8 cellular contexts compared by ENCODE assay signal in the genomic region with DNA sequence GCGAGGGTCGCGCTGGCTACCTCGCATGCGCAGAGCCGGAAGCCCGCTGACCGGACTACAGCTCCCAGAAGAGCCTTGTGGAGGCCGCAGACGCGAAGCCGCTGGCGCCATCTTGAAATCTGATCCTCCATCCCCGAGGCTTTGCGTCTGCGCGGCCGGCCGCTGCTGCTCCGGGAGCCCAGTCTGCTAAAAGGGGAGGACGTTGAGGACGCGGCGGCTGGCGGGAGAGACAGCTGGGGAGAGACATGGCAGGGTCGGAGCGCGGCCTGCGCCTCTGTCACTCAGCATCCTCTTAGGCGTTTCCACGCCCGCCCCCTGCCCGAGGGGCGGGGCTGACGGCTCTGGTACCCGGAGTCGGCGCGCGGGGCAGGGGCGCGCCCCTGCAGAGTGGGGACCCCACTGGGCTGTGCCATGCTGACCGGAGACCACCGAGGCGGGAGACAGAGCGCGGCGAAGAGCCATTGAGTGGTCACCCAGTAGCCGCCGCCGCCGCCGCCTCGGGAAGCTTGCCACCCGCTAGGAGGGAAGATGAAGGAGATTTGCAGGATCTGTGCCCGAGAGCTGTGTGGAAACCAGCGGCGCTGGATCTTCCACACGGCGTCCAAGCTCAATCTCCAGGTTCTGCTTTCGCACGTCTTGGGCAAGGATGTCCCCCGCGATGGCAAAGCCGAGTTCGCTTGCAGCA.
A peak's percentile ranks its signal among the peaks of the same experiment; 100 is the strongest.
DNase-seq lines count a peak whose midpoint lies in the region; ATAC-seq, FAIRE-seq and TF ChIP-seq lines count a peak whose summit lies in the region.
"Not testable (repeated sequence)": the region's sequence is repeated elsewhere in the genome, so short reads cannot be mapped to it uniquely, and the experiment has no call there.

No MANE protein-coding gene starts in this region.

- TF ChIP-seq CTCF in body of pancreas (IDR thresholded peaks at IDR 0.05): not testable (repeated sequence)

- H3K23ac ChIP-seq in trophoblast cell (ENCODE audit: low read length): not testable (repeated sequence)

- not testable (repeated sequence) for H3K4ac ChIP-seq in trophoblast cell (ENCODE audit: low read depth, low read length)

- not testable (repeated sequence) for H3K9me3 ChIP-seq in body of pancreas; right cardiac atrium (ENCODE audit: control insufficient read depth, low read length); trophoblast cell (ENCODE audit: insufficient read depth, low read depth, low read length)

- not testable (repeated sequence) for H3K79me2 ChIP-seq in trophoblast cell (ENCODE audit: control insufficient read depth, insufficient read depth, low read length, poor library complexity)

- H3K14ac ChIP-seq in trophoblast cell (ENCODE audit: low read length): not testable (repeated sequence)

- H3K27ac ChIP-seq in body of pancreas (peak overlapping the region; percentile 15 to 83 (median 74)), right cardiac atrium (ENCODE audit: low read length) (peak overlapping the region; percentile 64), trophoblast cell (ENCODE audit: low read depth, low read length) (peak overlapping the region; percentile 47)

- H3K18ac ChIP-seq in trophoblast cell (ENCODE audit: low read length): not testable (repeated sequence)

- peaks cover 4 to 11% of the 10 kb centered on the region in 2 donors for H3K4me1 Mint-ChIP-seq in stimulated activated naive B cell treated with anti-CD40 and anti-IgM and Interleukin-4, amounts not matched to agents 10 μg/mL and 1 μg/mL and 100 μg/mL, for 72 hours

- not testable (repeated sequence) for H2AK5ac ChIP-seq in trophoblast cell (ENCODE audit: low read length)

- H3K4me3 Mint-ChIP-seq in stimulated activated naive B cell treated with anti-CD40 and anti-IgM and Interleukin-4, amounts not matched to agents 10 μg/mL and 1 μg/mL and 100 μg/mL, for 72 hours: peak overlapping the region; percentile 89 to 92

- not testable (repeated sequence) for H3K36me3 ChIP-seq in body of pancreas (replicated peaks in 1 of 2; ENCODE audit: insufficient read depth in 1 of 2, low read depth in 2 of 2); trophoblast cell (ENCODE audit: control insufficient read depth in 1 of 2, insufficient read depth in 2 of 2, low read length in 2 of 2)

- peak; percentile 67 for ATAC-seq in HG03571 (IDR thresholded peaks at IDR 0.05; ENCODE audit: unreplicated experiment)
- ATAC-seq in body of pancreas: peak; percentile 84
- peak; percentile 97 for ATAC-seq in right cardiac atrium
- peak; percentile 84 to 87 for ATAC-seq in stimulated activated naive B cell treated with anti-CD40 and anti-IgM and Interleukin-4, amounts not matched to agents 10 μg/mL and 1 μg/mL and 100 μg/mL, for 72 hours (replicated peaks)

- H2BK120ac ChIP-seq in trophoblast cell (ENCODE audit: insufficient read depth, low read length, poor library complexity): not testable (repeated sequence)

- H3K4me2 ChIP-seq in trophoblast cell (ENCODE audit: low read length): peak overlapping the region; percentile 74

- peak overlapping the region; percentile 33 for H4K8ac ChIP-seq in trophoblast cell (ENCODE audit: low read depth, low read length)

- H3K9ac ChIP-seq in trophoblast cell (ENCODE audit: low read length): not testable (repeated sequence)

- 0% methylated on average over 2 of the region's 66 CpGs; no CpG with 5 or more reads in 1 of the 2 donors for WGBS in body of pancreas, 2 donors
- WGBS in right cardiac atrium: 0% methylated on average over 31 of the region's 66 CpGs
- no CpG with 5 or more reads among the region's 66 CpGs for WGBS in trophoblast cell (ENCODE audit: extremely low coverage, insufficient coverage, insufficient read length)

- not testable (repeated sequence) for H2AFZ ChIP-seq in trophoblast cell (ENCODE audit: insufficient read depth, low read length, poor library complexity)

- H2BK12ac ChIP-seq in trophoblast cell (ENCODE audit: low read length): not testable (repeated sequence)

- not testable (repeated sequence) for H2BK5ac ChIP-seq in trophoblast cell (ENCODE audit: low read depth, low read length, poor library complexity)

- not testable (repeated sequence) for H3K36me3 Mint-ChIP-seq in stimulated activated naive B cell treated with anti-CD40 and anti-IgM and Interleukin-4, amounts not matched to agents 10 μg/mL and 1 μg/mL and 100 μg/mL, for 72 hours

- not testable (repeated sequence) for DNase-seq in GM12892 (ENCODE audit: insufficient read length); H54 (ENCODE audit: insufficient read length, low spot score); trophoblast cell
- DNase-seq in activated CD4-positive, alpha-beta T cell treated with anti-CD3 and anti-CD28 coated beads for 48 hours: peak; percentile 75
- DNase-seq in body of pancreas (peak; percentile 79 to 86 (median 84)), right cardiac atrium (peak; percentile 88 to 95 (median 94))
- peak; percentile 76 for DNase-seq in stimulated activated naive B cell treated with anti-CD40 and anti-IgM and Interleukin-4, amounts not matched to agents 10 μg/mL and 1 μg/mL and 100 μg/mL, for 72 hours

- H3K9me3 Mint-ChIP-seq in stimulated activated naive B cell treated with anti-CD40 and anti-IgM and Interleukin-4, amounts not matched to agents 10 μg/mL and 1 μg/mL and 100 μg/mL, for 72 hours: not testable (repeated sequence)

- H4K91ac ChIP-seq in trophoblast cell (ENCODE audit: low read depth, low read length): peak overlapping the region; percentile 25

- not testable (repeated sequence) for TF ChIP-seq POLR2A in GM12892 (IDR thresholded peaks at IDR 0.05; ENCODE audit: low read depth, low read length); H54 (IDR thresholded peaks at IDR 0.05; ENCODE audit: low read depth, low read length); body of pancreas (IDR thresholded peaks at IDR 0.05)

- not testable (repeated sequence) for H3K27me3 ChIP-seq in body of pancreas; right cardiac atrium (ENCODE audit: control insufficient read depth, insufficient read depth); trophoblast cell (ENCODE audit: insufficient read depth, low read length)

- intact Hi-C loops in body of pancreas (cut with DNase I); right cardiac atrium (cut with DNase I): not testable (repeated sequence)

- peak overlapping the region; percentile 7 to 39 for H3K4me3 ChIP-seq in body of pancreas
- peak overlapping the region; percentile 48 for H3K4me3 ChIP-seq in right cardiac atrium (ENCODE audit: low read length)
- peak overlapping the region; percentile 75 for H3K4me3 ChIP-seq in trophoblast cell (ENCODE audit: low read depth, low read length)

- peak overlapping the region; percentile 92 for H3K27ac Mint-ChIP-seq in stimulated activated naive B cell treated with anti-CD40 and anti-IgM and Interleukin-4, amounts not matched to agents 10 μg/mL and 1 μg/mL and 100 μg/mL, for 72 hours

- not testable (repeated sequence) for H3K27me3 Mint-ChIP-seq in stimulated activated naive B cell treated with anti-CD40 and anti-IgM and Interleukin-4, amounts not matched to agents 10 μg/mL and 1 μg/mL and 100 μg/mL, for 72 hours

- FAIRE-seq in GM12892 (lab: Jason Lieb, UNC) (peak; percentile 94), H54 (lab: Jason Lieb, UNC) (peak; percentile 55)

- not testable (repeated sequence) for H3K4me1 ChIP-seq in body of pancreas; right cardiac atrium (ENCODE audit: control insufficient read depth, insufficient read depth, low read length); trophoblast cell (ENCODE audit: control insufficient read depth in 1 of 2, insufficient read depth in 2 of 2, low read length in 2 of 2)

- not testable (repeated sequence) for H3K79me1 ChIP-seq in trophoblast cell (ENCODE audit: low read length)

- H4K12ac ChIP-seq in trophoblast cell (ENCODE audit: low read depth, low read length): not testable (repeated sequence)

Comparison
In these comparisons a context has a peak if more than half of its experiments do, and no peak if none do; other contexts are left out.
1. H3K4me3 ChIP-seq: peak in every context shown above with its lines; median percentile 75 in trophoblast cell; 48 in right cardiac atrium; 23 in body of pancreas.